In genomic region chr22:39094717-39095389, GRCh38 we compare ENCODE assay signal across 18 cellular contexts. TPM values are rescaled to one million over a fixed set of nuclear protein-coding genes. Genes with fewer than 3 reads are reported as not detected.
A peak's percentile ranks its signal among the peaks of the same experiment; 100 is the strongest.
DNase-seq lines count a peak whose midpoint lies in the region; ATAC-seq and TF ChIP-seq lines count a peak whose summit lies in the region.
"Had no signal": no experiment of that assay in that cellular context is flagged by ENCODE, and none has a peak within 500 bp of the region (broad histone marks: within the 10 kb centered on the region; RNA-seq: fewer than 3 reads in every experiment).

No MANE protein-coding gene starts in this region.

- peaks cover 92% of the 10 kb centered on the region for H3K4me1 Mint-ChIP-seq in stimulated activated naive CD8-positive, alpha-beta T cell treated with anti-CD3 and anti-CD28 coated beads, Interleukin-15, Interleukin-2, amounts not matched to agents 100 ng/mL and 50 ng/mL, for 24 hours (ENCODE audit: low read depth)
- peaks cover 99% of the 10 kb centered on the region for H3K4me1 Mint-ChIP-seq in activated CD4-positive, alpha-beta memory T cell treated with anti-CD3 and anti-CD28 coated beads, Interleukin-2, amount 10 ng/mL, durations not matched to agents 7 days and 5 days
- H3K4me1 Mint-ChIP-seq in immature natural killer cell = peaks cover 94 to 99% of the 10 kb centered on the region in 2 donors

- intact Hi-C loops in upper lobe of right lung (cut with DNase I) = no loop called here

- H3K9me3 Mint-ChIP-seq in stimulated activated naive CD8-positive, alpha-beta T cell treated with anti-CD3 and anti-CD28 coated beads, Interleukin-15, Interleukin-2, amounts not matched to agents 100 ng/mL and 50 ng/mL, for 24 hours = no peaks in the 10 kb centered on the region
- no peaks in the 10 kb centered on the region for H3K9me3 Mint-ChIP-seq in activated CD4-positive, alpha-beta memory T cell treated with anti-CD3 and anti-CD28 coated beads, Interleukin-2, amount 10 ng/mL, durations not matched to agents 7 days and 5 days
- H3K9me3 Mint-ChIP-seq in immature natural killer cell = no peaks in the 10 kb centered on the region

- H3K27ac Mint-ChIP-seq in stimulated activated naive CD8-positive, alpha-beta T cell treated with anti-CD3 and anti-CD28 coated beads, Interleukin-15, Interleukin-2, amounts not matched to agents 100 ng/mL and 50 ng/mL, for 24 hours = peak overlapping the region; percentile 88
- H3K27ac Mint-ChIP-seq in activated CD4-positive, alpha-beta memory T cell treated with anti-CD3 and anti-CD28 coated beads, Interleukin-2, amount 10 ng/mL, durations not matched to agents 7 days and 5 days = peak overlapping the region; percentile 96
- peak overlapping the region; percentile 93 to 100 (median 98) for H3K27ac Mint-ChIP-seq in immature natural killer cell

- no peak for ATAC-seq in stimulated activated naive CD8-positive, alpha-beta T cell treated with anti-CD3 and anti-CD28 coated beads, Interleukin-15, Interleukin-2, amounts not matched to agents 100 U/mL and 50 U/mL, for 24 hours
- ATAC-seq in upper lobe of right lung = no peak
- no peak for ATAC-seq in HG03442 (IDR thresholded peaks at IDR 0.05; ENCODE audit: unreplicated experiment)
- ATAC-seq: gastrocnemius medialis had no signal

- H3K36me3 ChIP-seq in upper lobe of right lung = no peaks in the 10 kb centered on the region
- H3K36me3 ChIP-seq: gastrocnemius medialis, left ventricle myocardium inferior, tibial artery had no signal

- TF ChIP-seq CTCF in upper lobe of right lung (IDR thresholded peaks at IDR 0.05) = no peak

- no peaks in the 10 kb centered on the region for H3K36me3 Mint-ChIP-seq in stimulated activated naive CD8-positive, alpha-beta T cell treated with anti-CD3 and anti-CD28 coated beads, Interleukin-15, Interleukin-2, amounts not matched to agents 100 ng/mL and 50 ng/mL, for 24 hours (ENCODE audit: low read depth)
- H3K36me3 Mint-ChIP-seq in activated CD4-positive, alpha-beta memory T cell treated with anti-CD3 and anti-CD28 coated beads, Interleukin-2, amount 10 ng/mL, durations not matched to agents 7 days and 5 days (ENCODE audit: low read depth) = peaks cover 46% of the 10 kb centered on the region
- H3K36me3 Mint-ChIP-seq in immature natural killer cell = no peaks in the 10 kb centered on the region

- no peaks in the 10 kb centered on the region for H3K27me3 ChIP-seq in upper lobe of right lung
- H3K27me3 ChIP-seq: gastrocnemius medialis had no signal

- H3K4me3 ChIP-seq in upper lobe of right lung = no peak overlapping the region
- H3K4me3 ChIP-seq: gastrocnemius medialis, left ventricle myocardium inferior, skin epidermis, tibial artery had no signal

- peaks cover 19% of the 10 kb centered on the region for H3K4me1 ChIP-seq in upper lobe of right lung
- H3K4me1 ChIP-seq: gastrocnemius medialis had no signal

- POLR2A ChIA-PET in activated CD4-positive, alpha-beta memory T cell treated with anti-CD3 and anti-CD28 coated beads, Interleukin-2, amount 10 ng/mL, durations not matched to agents 7 days and 5 days (lab: Charles Lee) = interaction anchor here (0.7 to 2.3 kb wide), 14 partner anchors 10 to 225 kb away, joined by 3 to 7 read pairs (median 4); partner anchors contain the start of genes APOBEC3D, APOBEC3G and RPL3

- H3K4me3 Mint-ChIP-seq in stimulated activated naive CD8-positive, alpha-beta T cell treated with anti-CD3 and anti-CD28 coated beads, Interleukin-15, Interleukin-2, amounts not matched to agents 100 ng/mL and 50 ng/mL, for 24 hours = no peak overlapping the region
- H3K4me3 Mint-ChIP-seq in activated CD4-positive, alpha-beta memory T cell treated with anti-CD3 and anti-CD28 coated beads, Interleukin-2, amount 10 ng/mL, durations not matched to agents 7 days and 5 days = peak overlapping the region; percentile 35
- H3K4me3 Mint-ChIP-seq in immature natural killer cell = peak overlapping the region; percentile 63 to 86 (median 81)

- DNase-seq in stimulated activated naive CD8-positive, alpha-beta T cell treated with anti-CD3 and anti-CD28 coated beads, Interleukin-15, Interleukin-2, amounts not matched to agents 100 U/mL and 50 U/mL, for 24 hours = no peak
- peak; percentile 56 for DNase-seq in activated CD4-positive, alpha-beta memory T cell treated with anti-CD3 and anti-CD28 coated beads, Interleukin-2, amount 10 ng/mL, durations not matched to agents 7 days and 5 days
- DNase-seq in immature natural killer cell = peak; percentile 74 to 76 (median 74)
- DNase-seq in upper lobe of right lung = no peak
- no peak for DNase-seq in stimulated activated CD8-positive, alpha-beta memory T cell treated with anti-CD3 and anti-CD28 coated beads, Interleukin-4, amount 100 ng/mL, for 48 hours
- no peak for DNase-seq in hypothalamus (lab: John Stamatoyannopoulos, UW)
- DNase-seq: cortex of kidney, gastrocnemius medialis, left ventricle myocardium inferior, NCI-H187 treated with DMSO at 0.1 percent for 48 hours, NCI-H446, SIG-M5, T-helper 9 cell, tibial artery had no signal

- CTCF ChIA-PET in activated CD4-positive, alpha-beta memory T cell treated with anti-CD3 and anti-CD28 coated beads, Interleukin-2, amount 10 ng/mL, durations not matched to agents 7 days and 5 days (lab: Charles Lee) = interaction anchor here (0.7 to 1.7 kb wide), 3 partner anchors 23 to 91 kb away, joined by 3 to 10 read pairs (median 4); no protein-coding TSS in a partner anchor

- no peaks in the 10 kb centered on the region for H3K27me3 Mint-ChIP-seq in stimulated activated naive CD8-positive, alpha-beta T cell treated with anti-CD3 and anti-CD28 coated beads, Interleukin-15, Interleukin-2, amounts not matched to agents 100 ng/mL and 50 ng/mL, for 24 hours
- H3K27me3 Mint-ChIP-seq in activated CD4-positive, alpha-beta memory T cell treated with anti-CD3 and anti-CD28 coated beads, Interleukin-2, amount 10 ng/mL, durations not matched to agents 7 days and 5 days = no peaks in the 10 kb centered on the region
- peaks cover 16 to 35% (median 35%) of the 10 kb centered on the region in 3 donors for H3K27me3 Mint-ChIP-seq in immature natural killer cell (ENCODE audit: low read depth in 3 of 3)

- H3K9me3 ChIP-seq in upper lobe of right lung = no peaks in the 10 kb centered on the region
- H3K9me3 ChIP-seq: gastrocnemius medialis, left ventricle myocardium inferior, tibial artery had no signal

- peak overlapping the region; percentile 36 for H3K27ac ChIP-seq in upper lobe of right lung
- H3K27ac ChIP-seq: gastrocnemius medialis, left ventricle myocardium inferior, tibial artery had no signal

RNA-seq across cellular contexts. Expression of gene APOBEC3H, which starts 2.2 kb away (rescaled TPM):
- 100 to 1,000 TPM; 126 to 128 TPM for total RNA-seq in activated CD4-positive, alpha-beta memory T cell treated with anti-CD3 and anti-CD28 coated beads, Interleukin-2, amount 10 ng/mL, durations not matched to agents 7 days and 5 days
- 10 to 100 TPM; 16.7 to 22.2 (median 21.7) TPM for polyA plus RNA-seq in immature natural killer cell
- total RNA-seq in upper lobe of right lung = 0.84 TPM
- total RNA-seq: epithelial cell of proximal tubule, gastrocnemius medialis had no signal

RNA-seq across cellular contexts. Expression of gene APOBEC3G, which starts 17.8 kb away (rescaled TPM):
- 100 to 1,000 TPM; 145 to 146 TPM for total RNA-seq in activated CD4-positive, alpha-beta memory T cell treated with anti-CD3 and anti-CD28 coated beads, Interleukin-2, amount 10 ng/mL, durations not matched to agents 7 days and 5 days
- polyA plus RNA-seq in immature natural killer cell = 100 to 1,000 TPM; 494 to 885 (median 545) TPM
- 16.1 TPM for total RNA-seq in upper lobe of right lung

RNA-seq across cellular contexts. Expression of gene APOBEC3F, which starts 54.2 kb away (rescaled TPM):
- total RNA-seq in activated CD4-positive, alpha-beta memory T cell treated with anti-CD3 and anti-CD28 coated beads, Interleukin-2, amount 10 ng/mL, durations not matched to agents 7 days and 5 days = 10 to 100 TPM; 36.4 to 42.2 TPM
- 10 to 100 TPM in 2 of 3 donors, 1 to 10 TPM in 1; 9.0 to 43.0 (median 16.8) TPM for polyA plus RNA-seq in immature natural killer cell
- 9.0 TPM for total RNA-seq in upper lobe of right lung

RNA-seq across cellular contexts. Expression of gene CBX7, which starts 57.6 kb away (rescaled TPM):
- 10 to 100 TPM; 24.9 to 25.0 TPM for total RNA-seq in activated CD4-positive, alpha-beta memory T cell treated with anti-CD3 and anti-CD28 coated beads, Interleukin-2, amount 10 ng/mL, durations not matched to agents 7 days and 5 days
- polyA plus RNA-seq in immature natural killer cell = 1 to 10 TPM; 4.5 to 9.6 (median 9.1) TPM
- total RNA-seq in upper lobe of right lung = 62.7 TPM

Comparison
In these comparisons a context has a peak if more than half of its experiments do, and no peak if none do; other contexts are left out.
1. DNase-seq: peak in activated CD4-positive, alpha-beta memory T cell treated with anti-CD3 and anti-CD28 coated beads, Interleukin-2, amount 10 ng/mL, durations not matched to agents 7 days and 5 days (single experiment) and immature natural killer cell (3 of 3); none in stimulated activated naive CD8-positive, alpha-beta T cell treated with anti-CD3 and anti-CD28 coated beads, Interleukin-15, Interleukin-2, amounts not matched to agents 100 U/mL and 50 U/mL, for 24 hours (single experiment), upper lobe of right lung (single experiment), stimulated activated CD8-positive, alpha-beta memory T cell treated with anti-CD3 and anti-CD28 coated beads, Interleukin-4, amount 100 ng/mL, for 48 hours (single experiment) and hypothalamus (0 of 51).
2. RNA of gene APOBEC3H, which starts 2.2 kb away (total RNA-seq): 126 to 128 TPM in activated CD4-positive, alpha-beta memory T cell treated with anti-CD3 and anti-CD28 coated beads, Interleukin-2, amount 10 ng/mL, durations not matched to agents 7 days and 5 days; 0.84 TPM in upper lobe of right lung (single experiment); every median in the first group is over 10 times any median in the second.
3. Peak in every context shown above with its lines, with median percentiles within 50 percentile points of each other: H3K27ac Mint-ChIP-seq.